ENCODE assay signal across 16 cellular contexts in the genomic region with DNA sequence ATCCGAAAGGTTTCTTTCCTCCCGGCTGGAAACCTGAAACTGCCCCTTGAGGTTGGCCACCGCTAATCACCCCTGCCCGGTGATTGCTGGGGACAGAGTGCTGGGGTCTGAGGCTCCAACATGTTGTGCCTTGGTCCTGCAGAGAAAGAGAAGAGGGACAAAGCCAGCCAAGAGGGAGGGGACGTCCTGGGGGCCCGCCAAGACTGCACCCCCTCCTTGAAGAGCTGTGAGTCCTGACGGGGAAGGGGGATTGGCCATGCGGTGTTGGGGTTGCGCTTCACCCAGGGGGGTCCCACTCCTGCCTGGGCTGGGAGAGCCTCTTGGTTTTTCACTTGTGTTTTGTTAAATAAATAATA. TPM values are rescaled to one million over a fixed set of nuclear protein-coding genes. Genes with fewer than 3 reads are reported as not detected.
DNase-seq lines count a peak whose midpoint lies in the region; ATAC-seq, FAIRE-seq and TF ChIP-seq lines count a peak whose summit lies in the region.
"Had no signal": no experiment of that assay in that cellular context is flagged by ENCODE, and none has a peak within 500 bp of the region (broad histone marks: within the 10 kb centered on the region; RNA-seq: fewer than 3 reads in every experiment).

No MANE protein-coding gene starts in this region.

- peak overlapping the region in 1 of 11 experiments; percentile 7; a peak in 1 of 22 replicates for H3K9ac ChIP-seq in BLaER1 treated with 17β-estradiol and CSF1 and Interleukin-3, amounts not matched to agents 10 nM and 100 nM

- ATAC-seq in naive thymus-derived CD4-positive, alpha-beta T cell, result no peak
- no peak for ATAC-seq in heart left ventricle
- ATAC-seq in HG03457 (IDR thresholded peaks at IDR 0.05; ENCODE audit: unreplicated experiment), result no peak
- ATAC-seq: Panc1 had no signal

- no peaks in the 10 kb centered on the region for H3K27me3 Mint-ChIP-seq in naive thymus-derived CD4-positive, alpha-beta T cell
- H3K27me3 Mint-ChIP-seq: dendritic cell treated with granulocyte-macrophage colony-stimulating factor and Interleukin-4, amounts not matched to agents 40 ng/mL and 50 ng/mL, for 4 days; progenitor cell of endocrine pancreas had no signal

- H4K20me1 ChIP-seq in BLaER1 treated with 17β-estradiol and CSF1 and Interleukin-3, amounts not matched to agents 10 nM and 100 nM, result peaks cover 0 to 8% (median 0%) of the 10 kb centered on the region in 11 experiments; a peak in 2 of 22 replicates

- H3K36me3 ChIP-seq in BLaER1 treated with 17β-estradiol and CSF1 and Interleukin-3, amounts not matched to agents 10 nM and 100 nM, result peaks cover 0 to 19% (median 3%) of the 10 kb centered on the region in 11 experiments; a peak in 4 of 22 replicates
- H3K36me3 ChIP-seq in KOPT-K1 (ENCODE audit: insufficient read depth, low read length), result no peaks in the 10 kb centered on the region
- peaks cover 5 to 60% (median 12%) of the 10 kb centered on the region in 3 experiments for H3K36me3 ChIP-seq in naive thymus-derived CD4-positive, alpha-beta T cell (ENCODE audit: control insufficient read depth in 2 of 3, insufficient read depth in 3 of 3, low read length in 3 of 3)
- peaks cover 0 to 58% (median 44%) of the 10 kb centered on the region in 9 donors for H3K36me3 ChIP-seq in heart left ventricle
- H3K36me3 ChIP-seq: BE2C had no signal

- CTCF ChIA-PET in naive thymus-derived CD4-positive, alpha-beta T cell (lab: Charles Lee), result interaction anchor here (0.6 to 4.1 kb wide), 4 partner anchors 14 to 42 kb away, joined by 3 to 36 read pairs (median 3); no protein-coding TSS in a partner anchor

- POLR2A ChIA-PET in naive thymus-derived CD4-positive, alpha-beta T cell (lab: Charles Lee), result interaction anchor here (1.1 to 15.3 kb wide), 5 partner anchors 6 to 257 kb away, joined by 3 to 442 read pairs (median 16); a partner anchor contains a TSS

- H3K4me3 Mint-ChIP-seq in naive thymus-derived CD4-positive, alpha-beta T cell, result peak overlapping the region; percentile 80 to 100 (median 98)
- H3K4me3 Mint-ChIP-seq: dendritic cell treated with granulocyte-macrophage colony-stimulating factor and Interleukin-4, amounts not matched to agents 40 ng/mL and 50 ng/mL, for 4 days; mesothelial cell of epicardium had no signal

- TF ChIP-seq CTCF in heart left ventricle (IDR thresholded peaks at IDR 0.05), result no peak

- H3K36me3 Mint-ChIP-seq in naive thymus-derived CD4-positive, alpha-beta T cell, result peaks cover 20 to 51% (median 37%) of the 10 kb centered on the region in 5 donors
- H3K36me3 Mint-ChIP-seq: mesothelial cell of epicardium had no signal

- H3K27me3 ChIP-seq in BLaER1 treated with 17β-estradiol and CSF1 and Interleukin-3, amounts not matched to agents 10 nM and 100 nM, result no peaks in the 10 kb centered on the region
- H3K27me3 ChIP-seq in naive thymus-derived CD4-positive, alpha-beta T cell (ENCODE audit: control insufficient read depth in 2 of 2, insufficient read depth in 2 of 2, low read length in 2 of 2), result no peaks in the 10 kb centered on the region
- H3K27me3 ChIP-seq in heart left ventricle, result no peaks in the 10 kb centered on the region
- H3K27me3 ChIP-seq: adrenal gland, BE2C had no signal

- H3K27ac Mint-ChIP-seq in naive thymus-derived CD4-positive, alpha-beta T cell, result peak overlapping the region; percentile 90 to 99 (median 98)
- H3K27ac Mint-ChIP-seq: dendritic cell treated with granulocyte-macrophage colony-stimulating factor and Interleukin-4, amounts not matched to agents 40 ng/mL and 50 ng/mL, for 4 days; mesothelial cell of epicardium; progenitor cell of endocrine pancreas had no signal

- WGBS in heart left ventricle, 4 donors, result 80 to 95% (median 87%) methylated on average over 9 of the region's 9 CpGs

- H3K4me1 Mint-ChIP-seq in naive thymus-derived CD4-positive, alpha-beta T cell, result peaks cover 58 to 88% (median 71%) of the 10 kb centered on the region in 7 donors

- no peak for DNase-seq in naive thymus-derived CD4-positive, alpha-beta T cell
- DNase-seq in heart left ventricle (no peak), GM12891 (ENCODE audit: insufficient read length, low spot score) (no peak), epidermal melanocyte (ENCODE audit: insufficient read length, low spot score) (no peak)
- DNase-seq: BE2C, EL had no signal

- H3K4me1 ChIP-seq in BLaER1 treated with 17β-estradiol and CSF1 and Interleukin-3, amounts not matched to agents 10 nM and 100 nM, result peaks cover 50 to 100% (median 97%) of the 10 kb centered on the region in 10 experiments
- H3K4me1 ChIP-seq in naive thymus-derived CD4-positive, alpha-beta T cell (ENCODE audit: control insufficient read depth in 2 of 2, insufficient read depth in 2 of 2, low read length in 2 of 2), result peaks cover 69 to 70% of the 10 kb centered on the region in 2 donors
- H3K4me1 ChIP-seq in heart left ventricle, result peaks cover 4 to 64% (median 42%) of the 10 kb centered on the region in 12 donors
- H3K4me1 ChIP-seq: BE2C had no signal

- peaks cover 0 to 2% (median 0%) of the 10 kb centered on the region in 11 donors for H3K9me3 Mint-ChIP-seq in naive thymus-derived CD4-positive, alpha-beta T cell
- H3K9me3 Mint-ChIP-seq: dendritic cell treated with granulocyte-macrophage colony-stimulating factor and Interleukin-4, amounts not matched to agents 40 ng/mL and 50 ng/mL, for 4 days; mesothelial cell of epicardium had no signal

- H3K9me3 ChIP-seq in BLaER1 treated with 17β-estradiol and CSF1 and Interleukin-3, amounts not matched to agents 10 nM and 100 nM (replicated peaks in 1 of 11), result no peaks in the 10 kb centered on the region
- no peaks in the 10 kb centered on the region for H3K9me3 ChIP-seq in KOPT-K1 (ENCODE audit: insufficient read depth, low read length, poor library complexity, severe bottlenecking)
- no peaks in the 10 kb centered on the region for H3K9me3 ChIP-seq in naive thymus-derived CD4-positive, alpha-beta T cell (ENCODE audit: control insufficient read depth in 2 of 3, low read length in 3 of 3)
- no peaks in the 10 kb centered on the region for H3K9me3 ChIP-seq in heart left ventricle
- H3K9me3 ChIP-seq: adrenal gland, BE2C had no signal

- TF ChIP-seq POLR2A in heart left ventricle (IDR thresholded peaks at IDR 0.05) (no peak), GM12891 (IDR thresholded peaks at IDR 0.05; ENCODE audit: low read depth, low read length) (no peak)

- FAIRE-seq in GM12891 (lab: Jason Lieb, UNC), result no peak

- intact Hi-C loops in naive thymus-derived CD4-positive, alpha-beta T cell (cut with micrococcal nuclease), result loop anchor here in 1 of 2 donors (1.0 to 10.0 kb wide), 8 partner anchors 14 to 1148 kb away; a partner anchor contains a TSS
- intact Hi-C loops in heart left ventricle (cut with DNase I), result no loop called here

- peak overlapping the region; percentile 65 to 99 (median 90); a peak in 20 of 22 replicates for H3K4me2 ChIP-seq in BLaER1 treated with 17β-estradiol and CSF1 and Interleukin-3, amounts not matched to agents 10 nM and 100 nM

- H3K4me3 ChIP-seq in BLaER1 treated with 17β-estradiol and CSF1 and Interleukin-3, amounts not matched to agents 10 nM and 100 nM, result no peak overlapping the region
- peak overlapping the region; percentile 65 for H3K4me3 ChIP-seq in naive thymus-derived CD4-positive, alpha-beta T cell (ENCODE audit: low read length)
- H3K4me3 ChIP-seq in heart left ventricle, result peak overlapping the region in 1 of 12 donors; percentile 41
- H3K4me3 ChIP-seq: adrenal gland had no signal

- H3K27ac ChIP-seq in BLaER1 treated with 17β-estradiol and CSF1 and Interleukin-3, amounts not matched to agents 10 nM and 100 nM, result peak overlapping the region in 1 of 11 experiments; percentile 9; a peak in 1 of 22 replicates
- H3K27ac ChIP-seq in KOPT-K1 (ENCODE audit: low read depth, low read length, poor library complexity, severe bottlenecking) (peak overlapping the region; percentile 38), angular gyrus (ENCODE audit: low read depth, low read length) (peak overlapping the region; percentile 97), heart left ventricle (peak overlapping the region in 1 of 12 donors; percentile 77)
- H3K27ac ChIP-seq in naive thymus-derived CD4-positive, alpha-beta T cell (ENCODE audit: low read depth, low read length), result peak overlapping the region; percentile 83

TF ChIP-seq in GM12891, 5 proteins besides CTCF, POLR2A, EP300 and RAD21:
- TF ChIP-seq POU2F2 (IDR thresholded peaks at IDR 0.05; ENCODE audit: low read depth, low read length) (no peak), SPI1 (IDR thresholded peaks at IDR 0.05; ENCODE audit: low read depth, low read length) (no peak), PAX5 (IDR thresholded peaks at IDR 0.05; ENCODE audit: insufficient read depth, low read length, severe bottlenecking) (no peak), TAF1 (IDR thresholded peaks at IDR 0.05; ENCODE audit: low read depth, low read length) (no peak)
TF ChIP-seq in GM12891: peak in this region for 0.

RNA-seq across cellular contexts. Expression of a gene that starts 19.5 kb away (rescaled TPM):
- 100 to 1,000 TPM in 4 of 5 experiments, 10 to 100 TPM in 1; 28.1 to 364 (median 159) TPM for total RNA-seq in naive thymus-derived CD4-positive, alpha-beta T cell
- 100 to 1,000 TPM; 301 to 853 TPM for polyA plus RNA-seq in naive thymus-derived CD4-positive, alpha-beta T cell
- total RNA-seq in heart left ventricle, result 10 to 100 TPM in 8 of 9 donors, 1 to 10 TPM in 1; 9.9 to 17.4 (median 13.3) TPM
- 10 to 100 TPM in 1 of 2 donors, 1 to 10 TPM in 1; 9.0 to 15.4 TPM for polyA plus RNA-seq in heart left ventricle
- polyA plus RNA-seq in GM12891 (2012; ENCODE audit: low read depth, missing spikeins), result 8.4 TPM

RNA-seq across cellular contexts. Expression of a gene that starts 53.7 kb away (rescaled TPM):
- total RNA-seq in naive thymus-derived CD4-positive, alpha-beta T cell, result 10 to 100 TPM; 28.8 to 85.5 (median 69.9) TPM
- 10 to 100 TPM; 16.0 to 30.4 TPM for polyA plus RNA-seq in naive thymus-derived CD4-positive, alpha-beta T cell
- total RNA-seq in heart left ventricle, result 10 to 100 TPM; 10.5 to 25.7 (median 14.8) TPM
- 10 to 100 TPM in 1 of 2 donors, 1 to 10 TPM in 1; 7.7 to 10.9 TPM for polyA plus RNA-seq in heart left ventricle
- polyA plus RNA-seq in GM12891 (2012; ENCODE audit: low read depth, missing spikeins), result 0.94 TPM
- total RNA-seq: HT1080 had no signal
